Comparison of ENCODE assay signal across 22 cellular contexts in genomic region chr12:7602287-7602686, GRCh38.
DNase-seq lines count a peak whose midpoint lies in the region; ATAC-seq and TF ChIP-seq lines count a peak whose summit lies in the region.
"Had no signal": no experiment of that assay in that cellular context is flagged by ENCODE, and none has a peak within 500 bp of the region (broad histone marks: within the 10 kb centered on the region; RNA-seq: fewer than 3 reads in every experiment).

No MANE protein-coding gene starts in this region.

- no peak for TF ChIP-seq CTCF in fibroblast of villous mesenchyme (IDR thresholded peaks at IDR 0.05; ENCODE audit: insufficient read depth, low read depth, low read length)

- ATAC-seq in GM19452 (IDR thresholded peaks at IDR 0.05; ENCODE audit: unreplicated experiment) (no peak), GM18873 (IDR thresholded peaks at IDR 0.05; ENCODE audit: low FRiP score, unreplicated experiment) (no peak), HG02678 (IDR thresholded peaks at IDR 0.05; ENCODE audit: unreplicated experiment) (no peak)
- ATAC-seq: activated CD8-positive, alpha-beta T cell treated with anti-CD3 and anti-CD28 coated beads for 36 hours; left lung; mucosa of descending colon had no signal

- no peak overlapping the region for H3K4me3 ChIP-seq in fibroblast of villous mesenchyme (ENCODE audit: low read depth, low read length)
- H3K4me3 ChIP-seq: cardiac muscle cell, left lung, mucosa of descending colon, stomach had no signal

- peak; percentile 22 for DNase-seq in AG08396 (ENCODE audit: low spot score)
- DNase-seq in HCEC 1CT, result peak; percentile 87
- peak; percentile 30 for DNase-seq in amniotic epithelial cell (ENCODE audit: low read depth)
- DNase-seq in fibroblast of villous mesenchyme (ENCODE audit: low read depth), result peak; percentile 10
- DNase-seq in SW 1271 (lab: John Stamatoyannopoulos, UW), result no peak
- DNase-seq: activated CD8-positive, alpha-beta T cell treated with anti-CD3 and anti-CD28 coated beads for 36 hours; activated naive CD8-positive, alpha-beta T cell treated with anti-CD3 and anti-CD28 coated beads, Interleukin-2, amount 10 ng/mL, durations not matched to agents 7 days and 5 days; COR-L47; foreskin melanocyte; GF-D8; H9; left lung; mucosa of descending colon; NCI-H1930; NCI-H510A; retina; Right ventricle myocardium superior; stomach had no signal

Comparison
In these comparisons a context has a peak if more than half of its experiments do, and no peak if none do; other contexts are left out.
1. DNase-seq: peak in AG08396 (single experiment), HCEC 1CT (single experiment), amniotic epithelial cell (single experiment) and fibroblast of villous mesenchyme (single experiment); none in SW 1271 (0 of 2).